ENCODE assay signal across 26 cellular contexts in the genomic region with DNA sequence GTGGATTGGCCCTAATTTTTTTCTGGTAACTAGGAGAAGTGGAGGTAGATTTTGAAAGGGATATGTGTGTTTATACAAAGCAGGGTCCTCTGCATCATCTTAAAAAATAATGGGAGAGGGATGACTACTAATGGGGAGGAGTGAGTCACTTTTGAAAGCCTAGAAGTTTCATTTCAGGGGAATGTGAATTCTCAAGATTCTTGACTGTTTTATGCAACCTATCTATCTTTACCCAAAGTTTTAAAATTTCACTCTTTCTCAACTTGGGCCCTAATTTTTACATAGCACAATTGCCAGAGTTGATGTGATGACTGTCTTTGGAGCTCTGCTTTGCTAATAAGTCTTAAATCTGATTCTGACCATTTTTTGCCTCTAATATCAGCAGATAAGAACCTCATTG.
A peak's percentile ranks its signal among the peaks of the same experiment; 100 is the strongest.
DNase-seq lines count a peak whose midpoint lies in the region; ATAC-seq, FAIRE-seq and TF ChIP-seq lines count a peak whose summit lies in the region.
"Had no signal": no experiment of that assay in that cellular context is flagged by ENCODE, and none has a peak within 500 bp of the region (broad histone marks: within the 10 kb centered on the region; RNA-seq: fewer than 3 reads in every experiment).

No MANE protein-coding gene starts in this region.

- no peak for FAIRE-seq in RCC 7860 (lab: Jason Lieb, UNC)
- FAIRE-seq: colon, K562, urothelium cell line had no signal

- no peak overlapping the region for H3K14ac ChIP-seq in mesenchymal stem cell (ENCODE audit: low read length in 2 of 2)

- no peaks in the 10 kb centered on the region for H3K27me3 ChIP-seq in mesenchymal stem cell (ENCODE audit: control insufficient read depth in 1 of 2, insufficient read depth in 1 of 2, low read length in 2 of 2)
- H3K27me3 ChIP-seq: esophagus muscularis mucosa, SJCRH30 had no signal

- no peaks in the 10 kb centered on the region for H3K9me3 ChIP-seq in mesenchymal stem cell (ENCODE audit: control insufficient read depth, low read length)
- H3K9me3 ChIP-seq: esophagus muscularis mucosa, SJCRH30 had no signal

- H2BK12ac ChIP-seq in mesenchymal stem cell (ENCODE audit: low read length in 2 of 2) = no peak overlapping the region

- no peak overlapping the region for H2BK120ac ChIP-seq in mesenchymal stem cell (ENCODE audit: low read depth, low read length)

- H3K18ac ChIP-seq in mesenchymal stem cell (ENCODE audit: low read depth in 1 of 2, low read length in 2 of 2) = no peak overlapping the region

- no peak overlapping the region for H3K4ac ChIP-seq in mesenchymal stem cell (ENCODE audit: low read depth in 1 of 2, low read length in 2 of 2)

- peaks cover 1% of the 10 kb centered on the region for H3K4me1 ChIP-seq in mesenchymal stem cell (ENCODE audit: control insufficient read depth, insufficient read depth, low read depth, low read length)
- H3K4me1 ChIP-seq: esophagus muscularis mucosa, SJCRH30 had no signal

- no peak overlapping the region for H4K8ac ChIP-seq in mesenchymal stem cell (ENCODE audit: low read length)

- H2BK5ac ChIP-seq in mesenchymal stem cell (ENCODE audit: low read depth, low read length, poor library complexity, severe bottlenecking) = no peak overlapping the region

- H3K27ac ChIP-seq in mesenchymal stem cell (ENCODE audit: low read length, poor library complexity, severe bottlenecking) = no peak overlapping the region
- H3K27ac ChIP-seq: esophagus muscularis mucosa, SJCRH30 had no signal

- no peak overlapping the region for H2BK15ac ChIP-seq in mesenchymal stem cell (ENCODE audit: low read depth, poor library complexity, severe bottlenecking)

- no peaks in the 10 kb centered on the region for H3K36me3 ChIP-seq in mesenchymal stem cell (ENCODE audit: control insufficient read depth in 1 of 2, insufficient read depth in 2 of 2, low read depth in 1 of 2, low read length in 2 of 2)
- H3K36me3 ChIP-seq: esophagus muscularis mucosa, SJCRH30 had no signal

- H2AK5ac ChIP-seq in mesenchymal stem cell (ENCODE audit: low read length, severe bottlenecking) = no peak overlapping the region

- H2AFZ ChIP-seq in mesenchymal stem cell (ENCODE audit: low read depth, low read length) = no peak overlapping the region

- H3K4me2 ChIP-seq in mesenchymal stem cell (ENCODE audit: low read length, poor library complexity, severe bottlenecking) = no peak overlapping the region

- no peak overlapping the region for H3K23ac ChIP-seq in mesenchymal stem cell (ENCODE audit: low read length in 2 of 2)

- no peaks in the 10 kb centered on the region for H3K79me1 ChIP-seq in mesenchymal stem cell (replicated peaks; ENCODE audit: low read length, poor library complexity, severe bottlenecking)

- peak; percentile 26 for DNase-seq in AG10803 (ENCODE audit: low read depth)
- DNase-seq in RCC 7860 (ENCODE audit: low spot score) = peak; percentile 24
- peak; percentile 49 for DNase-seq in epithelial cell of esophagus (ENCODE audit: low read depth)
- DNase-seq in mesenchymal stem cell = no peak
- DNase-seq in NCI-H82 treated with DMSO at 0.1 percent for 48 hours (lab: John Stamatoyannopoulos, UW; ENCODE audit: unreplicated experiment) = no peak
- DNase-seq in activated CD4-positive, alpha-beta T cell treated with anti-CD3 and anti-CD28 coated beads, Interleukin-2, amount 50 U/mL, for 4 hours = no peak
- DNase-seq in EL = no peak
- DNase-seq: activated CD4-positive, CD25-positive, alpha-beta regulatory T cell treated with anti-CD3 and anti-CD28 coated beads, Interleukin-2, amount 50 U/mL, for 72 hours; activated CD8-positive, alpha-beta T cell treated with anti-CD3 and anti-CD28 coated beads, Interleukin-2, amount 10 ng/mL, durations not matched to agents 7 days and 5 days; activated effector memory CD4-positive, alpha-beta T cell treated with anti-CD3 and anti-CD28 coated beads, Interleukin-2, amount 50 U/mL, for 16 hours; activated T-cell treated with anti-CD3 and anti-CD28 coated beads for 4 hours; effector memory CD4-positive, alpha-beta T cell; head of caudate nucleus; naive thymus-derived CD4-positive, alpha-beta T cell; NCI-H146; NK-92 treated with Interleukin-12 subunit alpha and Interleukin-12 subunit beta, amount 100 ng/mL, for 24 hours; occipital lobe; retina; SJCRH30; stimulated activated naive B cell treated with anti-CD40 and anti-IgM and Interleukin-4, amounts not matched to agents 10 μg/mL and 1 μg/mL and 100 μg/mL, for 72 hours; T-helper 1 cell had no signal

- TF ChIP-seq CTCF in AG10803 (conservative IDR thresholded peaks at IDR 0.05; ENCODE audit: low read length) (no peak), epithelial cell of esophagus (IDR thresholded peaks at IDR 0.05; ENCODE audit: insufficient read depth, low read depth, low read length, missing control alignments) (no peak)

- H3K4me3 ChIP-seq in AG10803 (ENCODE audit: low read length) (no peak overlapping the region), epithelial cell of esophagus (ENCODE audit: low read length) (no peak overlapping the region), mesenchymal stem cell (ENCODE audit: insufficient read depth in 1 of 2, low read depth in 1 of 2, low read length in 2 of 2) (no peak overlapping the region)
- H3K4me3 ChIP-seq: esophagus muscularis mucosa, K562, SJCRH30 had no signal

- no peak for ATAC-seq in GM19035 (IDR thresholded peaks at IDR 0.05; ENCODE audit: unreplicated experiment)
- ATAC-seq: activated CD8-positive, alpha-beta T cell treated with anti-CD3 and anti-CD28 coated beads, Interleukin-2, amount 10 ng/mL, durations not matched to agents 7 days and 5 days; K562; naive thymus-derived CD4-positive, alpha-beta T cell; stimulated activated naive B cell treated with anti-CD40 and anti-IgM and Interleukin-4, amounts not matched to agents 10 μg/mL and 1 μg/mL and 100 μg/mL, for 72 hours had no signal

- H3K9ac ChIP-seq in mesenchymal stem cell (ENCODE audit: low read length) = peak overlapping the region; percentile 13

- H4K91ac ChIP-seq in mesenchymal stem cell (ENCODE audit: low read length) = no peak overlapping the region

Comparison
In these comparisons a context has a peak if more than half of its experiments do, and no peak if none do; other contexts are left out.
1. DNase-seq: peak in AG10803 (single experiment), RCC 7860 (single experiment) and epithelial cell of esophagus (single experiment); none in mesenchymal stem cell (single experiment), NCI-H82 treated with DMSO at 0.1 percent for 48 hours (single experiment), activated CD4-positive, alpha-beta T cell treated with anti-CD3 and anti-CD28 coated beads, Interleukin-2, amount 50 U/mL, for 4 hours (0 of 2) and EL (single experiment).